Comparison of ENCODE assay signal across 1 cellular context in genomic region chr5:175697846-175698245, GRCh38.
TF ChIP-seq lines count a peak whose summit lies in the region.

No MANE protein-coding gene starts in this region.

TF ChIP-seq in GM23338, 12 proteins besides CTCF, POLR2A, EP300 and RAD21 (continued from another document):
- no peak for TF ChIP-seq ZNF462 (CRISPR knock-in tag; IDR thresholded peaks at IDR 0.05)
- TF ChIP-seq NANOG (IDR thresholded peaks at IDR 0.05; ENCODE audit: borderline replicate concordance), result no peak
- TF ChIP-seq ZNF114 (CRISPR knock-in tag; IDR thresholded peaks at IDR 0.05), result no peak
- TF ChIP-seq EZH2 (IDR thresholded peaks at IDR 0.05; ENCODE audit: low read depth, unreplicated experiment), result no peak
- TF ChIP-seq STAT1 (IDR thresholded peaks at IDR 0.05; ENCODE audit: unreplicated experiment), result no peak
- TF ChIP-seq REST (IDR thresholded peaks at IDR 0.05; ENCODE audit: unreplicated experiment), result no peak
